Comparison of ENCODE assay signal across 1 cellular context in genomic region chr3:57192028-57192427, GRCh38.
TF ChIP-seq lines count a peak whose summit lies in the region.

No MANE protein-coding gene starts in this region.

TF ChIP-seq in GM12878, 131 proteins besides CTCF, POLR2A, EP300 and RAD21:
- TF ChIP-seq TARDBP (IDR thresholded peaks at IDR 0.05; ENCODE audit: borderline replicate concordance) (no peak), POU2F2 (IDR thresholded peaks at IDR 0.05; ENCODE audit: borderline replicate concordance, low read depth, low read length) (no peak), SIX5 (IDR thresholded peaks at IDR 0.05; ENCODE audit: low read depth, low read length, severe bottlenecking) (no peak), MYB (IDR thresholded peaks at IDR 0.05; ENCODE audit: borderline replicate concordance, low read depth, low read length) (no peak), FOS (IDR thresholded peaks at IDR 0.05; ENCODE audit: borderline replicate concordance, extremely low read depth, insufficient read length) (no peak), MYC (IDR thresholded peaks at IDR 0.05; ENCODE audit: insufficient read depth, insufficient read length, insufficient replicate concordance, low read length, severe bottlenecking) (no peak), IRF5 (IDR thresholded peaks at IDR 0.05; ENCODE audit: borderline replicate concordance) (no peak), RCOR1 (conservative IDR thresholded peaks at IDR 0.05; ENCODE audit: low read depth, low read length) (no peak)
